ENCODE assay signal across 14 cellular contexts in genomic region chr2:223865907-223866508, GRCh38. TPM values are rescaled to one million over a fixed set of nuclear protein-coding genes. Genes with fewer than 3 reads are reported as not detected.
A peak's percentile ranks its signal among the peaks of the same experiment; 100 is the strongest.
DNase-seq lines count a peak whose midpoint lies in the region; ATAC-seq and TF ChIP-seq lines count a peak whose summit lies in the region.
"Had no signal": no experiment of that assay in that cellular context is flagged by ENCODE, and none has a peak within 500 bp of the region (broad histone marks: within the 10 kb centered on the region; RNA-seq: fewer than 3 reads in every experiment).

No MANE protein-coding gene starts in this region.

- POLR2A ChIA-PET in CD4-positive, alpha-beta T cell (lab: Charles Lee) = no interaction called here

- CTCF ChIA-PET in CD4-positive, alpha-beta T cell (lab: Charles Lee) = no interaction called here

- H3K36me3 ChIP-seq in colonic mucosa = no peaks in the 10 kb centered on the region

- H3K27ac ChIP-seq in CD4-positive, alpha-beta T cell (ENCODE audit: low read depth, low read length) = no peak overlapping the region
- no peak overlapping the region for H3K27ac ChIP-seq in colonic mucosa

- H3K9me3 Mint-ChIP-seq in CD4-positive, alpha-beta T cell = no peaks in the 10 kb centered on the region
- no peaks in the 10 kb centered on the region for H3K9me3 Mint-ChIP-seq in dendritic cell treated with granulocyte-macrophage colony-stimulating factor and Interleukin-4, amounts not matched to agents 40 ng/mL and 50 ng/mL, for 4 days

- H3K9me3 ChIP-seq in CD4-positive, alpha-beta T cell (ENCODE audit: control insufficient read depth, low read length) = no peaks in the 10 kb centered on the region
- H3K9me3 ChIP-seq in colonic mucosa = no peaks in the 10 kb centered on the region

- peak; percentile 17 for ATAC-seq in CD4-positive, alpha-beta T cell (ENCODE audit: poor library complexity)
- peak; percentile 50 for ATAC-seq in GM19438 (IDR thresholded peaks at IDR 0.05; ENCODE audit: low read depth, unreplicated experiment)

- H3K4me1 Mint-ChIP-seq in CD4-positive, alpha-beta T cell (ENCODE audit: low read depth) = peaks cover 22% of the 10 kb centered on the region
- H3K4me1 Mint-ChIP-seq in dendritic cell treated with granulocyte-macrophage colony-stimulating factor and Interleukin-4, amounts not matched to agents 40 ng/mL and 50 ng/mL, for 4 days (ENCODE audit: low read depth) = peaks cover 31% of the 10 kb centered on the region

- H3K4me3 Mint-ChIP-seq in CD4-positive, alpha-beta T cell = no peak overlapping the region
- no peak overlapping the region for H3K4me3 Mint-ChIP-seq in dendritic cell treated with granulocyte-macrophage colony-stimulating factor and Interleukin-4, amounts not matched to agents 40 ng/mL and 50 ng/mL, for 4 days

- intact Hi-C loops in CD4-positive, alpha-beta T cell (cut with DNase I, micrococcal nuclease) = loop anchor here in 1 of 2 experiments (1.0 kb wide), 1 partner anchor 29 kb away; the partner anchor contains the start of gene AP1S3
- intact Hi-C loops in dendritic cell treated with granulocyte-macrophage colony-stimulating factor and Interleukin-4, amounts not matched to agents 40 ng/mL and 50 ng/mL, for 4 days (cut with micrococcal nuclease) = no loop called here
- intact Hi-C loops in colonic mucosa (cut with DNase I) = no loop called here
- intact Hi-C loops in posterior vena cava (cut with DNase I) = no loop called here

- peaks cover 8% of the 10 kb centered on the region for H3K36me3 Mint-ChIP-seq in CD4-positive, alpha-beta T cell (ENCODE audit: low read depth)
- peaks cover 57% of the 10 kb centered on the region for H3K36me3 Mint-ChIP-seq in dendritic cell treated with granulocyte-macrophage colony-stimulating factor and Interleukin-4, amounts not matched to agents 40 ng/mL and 50 ng/mL, for 4 days (ENCODE audit: low read depth)

- DNase-seq in CD4-positive, alpha-beta T cell = no peak
- DNase-seq in NOMO-1 (lab: John Stamatoyannopoulos, UW; ENCODE audit: unreplicated experiment in 2 of 2) (peak; percentile 48 to 73), colonic mucosa (no peak), posterior vena cava (ENCODE audit: low spot score) (no peak), NCI-H82 (lab: John Stamatoyannopoulos, UW) (no peak), NCI-H1417 treated with DMSO at 0.1 percent for 48 hours (lab: John Stamatoyannopoulos, UW) (no peak)
- DNase-seq: activated CD8-positive, alpha-beta memory T cell treated with anti-CD3 and anti-CD28 coated beads, Interleukin-2, amount 50 U/mL, for 4 hours; COR-L47; KG1; NCI-H510A; stimulated activated CD4-positive, alpha-beta T cell treated with anti-CD3 and anti-CD28 coated beads, Interleukin-2, amount 100 ng/mL, for 24 hours; SW 1271 had no signal

- peak overlapping the region; percentile 7 for H3K27ac Mint-ChIP-seq in CD4-positive, alpha-beta T cell
- H3K27ac Mint-ChIP-seq in dendritic cell treated with granulocyte-macrophage colony-stimulating factor and Interleukin-4, amounts not matched to agents 40 ng/mL and 50 ng/mL, for 4 days = peak overlapping the region; percentile 16

- H3K4me3 ChIP-seq in colonic mucosa = no peak overlapping the region

- no peak for TF ChIP-seq CTCF in CD4-positive, alpha-beta T cell (IDR thresholded peaks at IDR 0.05)
- TF ChIP-seq CTCF in colonic mucosa (IDR thresholded peaks at IDR 0.05) = no peak

- no peaks in the 10 kb centered on the region for H3K4me1 ChIP-seq in colonic mucosa

- no peak overlapping the region for H3K9ac ChIP-seq in colonic mucosa (ENCODE audit: low read depth in 2 of 2, low read length in 2 of 2)

- H3K27me3 ChIP-seq in CD4-positive, alpha-beta T cell (ENCODE audit: control insufficient read depth, insufficient read depth, low read length) = no peaks in the 10 kb centered on the region
- H3K27me3 ChIP-seq in colonic mucosa = no peaks in the 10 kb centered on the region

- H3K27me3 Mint-ChIP-seq in CD4-positive, alpha-beta T cell = no peaks in the 10 kb centered on the region
- no peaks in the 10 kb centered on the region for H3K27me3 Mint-ChIP-seq in dendritic cell treated with granulocyte-macrophage colony-stimulating factor and Interleukin-4, amounts not matched to agents 40 ng/mL and 50 ng/mL, for 4 days

RNA-seq across cellular contexts. Expression of gene AP1S3, which starts 28.6 kb away (rescaled TPM):
- under 1 TPM; 0.50 to 0.71 TPM for total RNA-seq in CD4-positive, alpha-beta T cell
- total RNA-seq in colonic mucosa = 10 to 100 TPM in 1 of 2 donors, 1 to 10 TPM in 1; 8.8 to 12.0 TPM
- total RNA-seq in posterior vena cava = 1 to 10 TPM; 1.2 to 1.5 TPM

Comparison
In these comparisons a context has a peak if more than half of its experiments do, and no peak if none do; other contexts are left out.
1. DNase-seq: peak in NOMO-1 (2 of 2); none in CD4-positive, alpha-beta T cell (0 of 10), colonic mucosa (single experiment), posterior vena cava (single experiment), NCI-H82 (single experiment) and NCI-H1417 treated with DMSO at 0.1 percent for 48 hours (single experiment).